37 cellular contexts compared by ENCODE assay signal in the genomic region with DNA sequence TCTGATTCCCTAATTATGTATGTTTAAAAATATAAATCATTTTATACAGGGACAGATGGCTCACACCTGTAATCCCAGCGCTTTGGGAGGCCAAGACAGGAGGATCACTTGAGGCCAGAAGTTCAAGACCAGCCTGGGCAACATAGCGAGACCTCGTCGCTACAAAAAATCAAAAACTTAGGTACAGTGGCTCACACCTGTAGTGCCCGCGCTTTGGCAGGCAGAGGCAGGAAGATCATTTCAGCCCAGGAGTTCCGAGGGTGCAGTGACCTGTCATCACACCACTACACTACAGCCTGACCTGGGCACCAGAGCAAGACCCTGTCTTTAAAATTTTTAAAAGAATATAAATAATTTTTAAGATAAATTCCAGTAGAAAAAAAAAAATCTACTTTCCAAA.
"Had no signal": no experiment of that assay in that cellular context is flagged by ENCODE, and none has a peak within 500 bp of the region (broad histone marks: within the 10 kb centered on the region; RNA-seq: fewer than 3 reads in every experiment).

No MANE protein-coding gene starts in this region.

- H3K27me3 Mint-ChIP-seq: activated CD4-positive, alpha-beta memory T cell treated with anti-CD3 and anti-CD28 coated beads for 36 hours; activated CD8-positive, alpha-beta memory T cell treated with anti-CD3 and anti-CD28 coated beads, Interleukin-2, amount 10 ng/mL, durations not matched to agents 7 days and 5 days; activated naive CD4-positive, alpha-beta T cell treated with anti-CD3 and anti-CD28 coated beads, Interleukin-2, amount 10 ng/mL, durations not matched to agents 7 days and 5 days; activated naive CD4-positive, alpha-beta T cell treated with anti-CD3 and anti-CD28 coated beads, Interleukin-2, amount 50 U/mL, for 24 hours; activated naive CD8-positive, alpha-beta T cell; activated naive CD8-positive, alpha-beta T cell treated with anti-CD3 and anti-CD28 coated beads, Interleukin-2, amount 10 ng/mL, durations not matched to agents 7 days and 5 days; activated naive CD8-positive, alpha-beta T cell treated with anti-CD3 and anti-CD28 coated beads, Interleukin-2, amount 50 U/mL, for 24 hours; activated T-cell treated with anti-CD3 and anti-CD28 coated beads, Interleukin-2, amount 50 U/mL, for 24 hours; brain; central memory CD8-positive, alpha-beta T cell; T-cell had no signal

- FAIRE-seq: bronchial epithelial cell, TTC549 had no signal

- H3K4me3 Mint-ChIP-seq: activated CD4-positive, alpha-beta memory T cell treated with anti-CD3 and anti-CD28 coated beads for 36 hours; activated CD8-positive, alpha-beta memory T cell treated with anti-CD3 and anti-CD28 coated beads, Interleukin-2, amount 10 ng/mL, durations not matched to agents 7 days and 5 days; activated CD8-positive, alpha-beta T cell treated with anti-CD3 and anti-CD28 coated beads, Interleukin-2, amount 10 ng/mL, durations not matched to agents 7 days and 5 days; activated naive CD4-positive, alpha-beta T cell treated with anti-CD3 and anti-CD28 coated beads, Interleukin-2, amount 10 ng/mL, durations not matched to agents 7 days and 5 days; activated naive CD4-positive, alpha-beta T cell treated with anti-CD3 and anti-CD28 coated beads, Interleukin-2, amount 50 U/mL, for 24 hours; activated naive CD8-positive, alpha-beta T cell; activated naive CD8-positive, alpha-beta T cell treated with anti-CD3 and anti-CD28 coated beads, Interleukin-2, amount 10 ng/mL, durations not matched to agents 7 days and 5 days; activated naive CD8-positive, alpha-beta T cell treated with anti-CD3 and anti-CD28 coated beads, Interleukin-2, amount 50 U/mL, for 24 hours; activated T-cell treated with anti-CD3 and anti-CD28 coated beads, Interleukin-2, amount 50 U/mL, for 24 hours; brain; central memory CD8-positive, alpha-beta T cell; T-cell; T-helper 1 cell treated with Interleukin-12 subunit alpha and Interleukin-12 subunit beta and Interleukin-4 antibody, amounts not matched to agents 30 μg/mL and 1 μg/mL, for 36 hours; T-helper 2 cell treated with Interferon-gamma antibody and Interleukin-4, amounts not matched to agents 5 μg/mL and 100 μg/mL, for 36 hours had no signal

- H3K9me3 Mint-ChIP-seq: central memory CD8-positive, alpha-beta T cell had no signal

- DNase-seq: activated CD4-positive, alpha-beta memory T cell treated with anti-CD3 and anti-CD28 coated beads for 36 hours; activated CD4-positive, alpha-beta T cell treated with anti-CD3 and anti-CD28 coated beads for 48 hours; activated CD4-positive, alpha-beta T cell treated with anti-CD3 and anti-CD28 coated beads, Interleukin-2, amount 50 U/mL, for 1 hour; activated CD4-positive, alpha-beta T cell treated with anti-CD3 and anti-CD28 coated beads, Interleukin-2, amount 50 U/mL, for 4 hours; activated CD4-positive, CD25-positive, alpha-beta regulatory T cell treated with anti-CD3 and anti-CD28 coated beads, Interleukin-2, amount 50 U/mL, for 72 hours; activated CD8-positive, alpha-beta memory T cell treated with anti-CD3 and anti-CD28 coated beads for 24 hours; activated CD8-positive, alpha-beta memory T cell treated with anti-CD3 and anti-CD28 coated beads, Interleukin-2, amount 10 ng/mL, durations not matched to agents 7 days and 5 days; activated CD8-positive, alpha-beta memory T cell treated with anti-CD3 and anti-CD28 coated beads, Interleukin-2, amount 50 U/mL, for 48 hours; activated CD8-positive, alpha-beta T cell treated with anti-CD3 and anti-CD28 coated beads, Interleukin-2, amount 10 ng/mL, durations not matched to agents 7 days and 5 days; activated effector memory CD4-positive, alpha-beta T cell treated with Interleukin-2 at 50 U/mL for 16 hours; activated gamma-delta T cell; activated naive CD4-positive, alpha-beta T cell treated with anti-CD3 and anti-CD28 coated beads, Interleukin-2, amount 10 ng/mL, durations not matched to agents 7 days and 5 days; activated naive CD4-positive, alpha-beta T cell treated with Interleukin-2 at 50 U/mL for 16 hours; activated naive CD8-positive, alpha-beta T cell treated with anti-CD3 and anti-CD28 coated beads, Interleukin-2, amount 10 ng/mL, durations not matched to agents 7 days and 5 days; activated naive CD8-positive, alpha-beta T cell treated with anti-CD3 and anti-CD28 coated beads, Interleukin-2, amount 50 U/mL, for 24 hours; activated T-cell treated with anti-CD3 and anti-CD28 coated beads, Interleukin-2, amount 50 U/mL, for 24 hours; activated T-cell treated with anti-CD3 and anti-CD28 coated beads, Interleukin-2, amount 50 U/mL, for 48 hours; amygdala; anterior cingulate cortex; caudate nucleus; cerebellar nuclear complex; colonic mucosa; T-cell; T-helper 2 cell; T-helper 9 cell had no signal

- H3K4me3 ChIP-seq: ascending aorta, cardiac muscle cell, colonic mucosa had no signal

- H3K27ac ChIP-seq: ascending aorta, cardiac muscle cell, colonic mucosa, VCaP had no signal

- ATAC-seq: activated CD8-positive, alpha-beta memory T cell treated with anti-CD3 and anti-CD28 coated beads, Interleukin-2, amount 10 ng/mL, durations not matched to agents 7 days and 5 days; activated CD8-positive, alpha-beta T cell treated with anti-CD3 and anti-CD28 coated beads, Interleukin-2, amount 10 ng/mL, durations not matched to agents 7 days and 5 days; activated naive CD8-positive, alpha-beta T cell treated with anti-CD3 and anti-CD28 coated beads, Interleukin-2, amount 50 U/mL, for 24 hours; T-cell had no signal

- H3K4me1 ChIP-seq: ascending aorta, colonic mucosa had no signal

- H3K9me3 ChIP-seq: colonic mucosa had no signal

- H3K27me3 ChIP-seq: ascending aorta, cardiac muscle cell, colonic mucosa had no signal

- H3K36me3 ChIP-seq: ascending aorta, cardiac muscle cell, colonic mucosa had no signal

- H3K27ac Mint-ChIP-seq: activated CD4-positive, alpha-beta memory T cell treated with anti-CD3 and anti-CD28 coated beads for 36 hours; activated CD8-positive, alpha-beta memory T cell treated with anti-CD3 and anti-CD28 coated beads, Interleukin-2, amount 10 ng/mL, durations not matched to agents 7 days and 5 days; activated CD8-positive, alpha-beta T cell treated with anti-CD3 and anti-CD28 coated beads, Interleukin-2, amount 10 ng/mL, durations not matched to agents 7 days and 5 days; activated naive CD4-positive, alpha-beta T cell treated with anti-CD3 and anti-CD28 coated beads, Interleukin-2, amount 10 ng/mL, durations not matched to agents 7 days and 5 days; activated naive CD8-positive, alpha-beta T cell; activated naive CD8-positive, alpha-beta T cell treated with anti-CD3 and anti-CD28 coated beads, Interleukin-2, amount 10 ng/mL, durations not matched to agents 7 days and 5 days; activated T-cell treated with anti-CD3 and anti-CD28 coated beads, Interleukin-2, amount 50 U/mL, for 24 hours; activated T-helper 2 cell treated with anti-CD3 and anti-CD28 coated beads, Interferon-gamma antibody, Interleukin-2, Interleukin-4, amounts not matched to agents 10 μg/mL and 5 μg/mL and 100 μg/mL, durations not matched to agents 14 hours and 24 hours and 36 hours; brain; T-cell; T-helper 1 cell treated with Interleukin-12 subunit alpha and Interleukin-12 subunit beta and Interleukin-4 antibody, amounts not matched to agents 30 μg/mL and 1 μg/mL, for 36 hours; T-helper 2 cell treated with Interferon-gamma antibody and Interleukin-4, amounts not matched to agents 5 μg/mL and 100 μg/mL, for 36 hours had no signal
